In genomic region chr11:33307984-33308383, GRCh38 we compare ENCODE assay signal across 1 cellular context.
TF ChIP-seq lines count a peak whose summit lies in the region.

No MANE protein-coding gene starts in this region.

TF ChIP-seq in SK-N-SH, 30 proteins besides CTCF, POLR2A, EP300 and RAD21 (continued from another document):
- no peak for TF ChIP-seq ZBTB33 (IDR thresholded peaks at IDR 0.05; ENCODE audit: borderline replicate concordance, low read depth)
- TF ChIP-seq MEF2A (IDR thresholded peaks at IDR 0.05; ENCODE audit: borderline replicate concordance, low read depth): no peak
- TF ChIP-seq RXRA (IDR thresholded peaks at IDR 0.05; ENCODE audit: borderline replicate concordance, low read depth): no peak
- TF ChIP-seq TCF12 (IDR thresholded peaks at IDR 0.05): peak; percentile 88
- TF ChIP-seq GABPA (IDR thresholded peaks at IDR 0.05; ENCODE audit: low read depth): no peak
- peak; percentile 90 for TF ChIP-seq PBX3 (IDR thresholded peaks at IDR 0.05)
- TF ChIP-seq FOSL2 (IDR thresholded peaks at IDR 0.05; ENCODE audit: borderline replicate concordance, low read depth): peak; percentile 21; the same call in 1 of the 2 replicates
- TF ChIP-seq POLR2AphosphoS5 (IDR thresholded peaks at IDR 0.05; ENCODE audit: low read depth, low read length): 0 out of 2 replicates have a peak, but pooled peaks have one; percentile 31
- no peak for TF ChIP-seq TAF1 (IDR thresholded peaks at IDR 0.05; ENCODE audit: borderline replicate concordance, low read depth, low read length)
- TF ChIP-seq, protein P1, sequence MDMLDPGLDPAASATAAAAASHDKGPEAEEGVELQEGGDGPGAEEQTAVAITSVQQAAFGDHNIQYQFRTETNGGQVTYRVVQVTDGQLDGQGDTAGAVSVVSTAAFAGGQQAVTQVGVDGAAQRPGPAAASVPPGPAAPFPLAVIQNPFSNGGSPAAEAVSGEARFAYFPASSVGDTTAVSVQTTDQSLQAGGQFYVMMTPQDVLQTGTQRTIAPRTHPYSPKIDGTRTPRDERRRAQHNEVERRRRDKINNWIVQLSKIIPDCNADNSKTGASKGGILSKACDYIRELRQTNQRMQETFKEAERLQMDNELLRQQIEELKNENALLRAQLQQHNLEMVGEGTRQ (IDR thresholded peaks at IDR 0.05; ENCODE audit: borderline replicate concordance, low read depth, low read length): no peak
- TF ChIP-seq, protein P2, sequence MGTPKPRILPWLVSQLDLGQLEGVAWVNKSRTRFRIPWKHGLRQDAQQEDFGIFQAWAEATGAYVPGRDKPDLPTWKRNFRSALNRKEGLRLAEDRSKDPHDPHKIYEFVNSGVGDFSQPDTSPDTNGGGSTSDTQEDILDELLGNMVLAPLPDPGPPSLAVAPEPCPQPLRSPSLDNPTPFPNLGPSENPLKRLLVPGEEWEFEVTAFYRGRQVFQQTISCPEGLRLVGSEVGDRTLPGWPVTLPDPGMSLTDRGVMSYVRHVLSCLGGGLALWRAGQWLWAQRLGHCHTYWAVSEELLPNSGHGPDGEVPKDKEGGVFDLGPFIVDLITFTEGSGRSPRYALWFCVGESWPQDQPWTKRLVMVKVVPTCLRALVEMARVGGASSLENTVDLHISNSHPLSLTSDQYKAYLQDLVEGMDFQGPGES (IDR thresholded peaks at IDR 0.05; ENCODE audit: low read depth, low read length): no peak
- TF ChIP-seq YY1 (IDR thresholded peaks at IDR 0.05; ENCODE audit: low read depth): no peak
- TF ChIP-seq FOXM1 (IDR thresholded peaks at IDR 0.05; ENCODE audit: low read depth): no peak
- TF ChIP-seq NFIC (IDR thresholded peaks at IDR 0.05; ENCODE audit: borderline replicate concordance): no peak
- TF ChIP-seq CHD2 (IDR thresholded peaks at IDR 0.05; ENCODE audit: low read length, partially characterized antibody): peak; percentile 30
- TF ChIP-seq MXI1 (IDR thresholded peaks at IDR 0.05; ENCODE audit: low read depth, low read length): peak; percentile 45; the same call in 1 of the 2 replicates
- TF ChIP-seq SIN3A (IDR thresholded peaks at IDR 0.05; ENCODE audit: borderline replicate concordance, low read depth, low read length): peak; percentile 67; the same call in 1 of the 2 replicates
- no peak for TF ChIP-seq RFX5 (IDR thresholded peaks at IDR 0.05; ENCODE audit: low read length)
- TF ChIP-seq, protein P3, sequence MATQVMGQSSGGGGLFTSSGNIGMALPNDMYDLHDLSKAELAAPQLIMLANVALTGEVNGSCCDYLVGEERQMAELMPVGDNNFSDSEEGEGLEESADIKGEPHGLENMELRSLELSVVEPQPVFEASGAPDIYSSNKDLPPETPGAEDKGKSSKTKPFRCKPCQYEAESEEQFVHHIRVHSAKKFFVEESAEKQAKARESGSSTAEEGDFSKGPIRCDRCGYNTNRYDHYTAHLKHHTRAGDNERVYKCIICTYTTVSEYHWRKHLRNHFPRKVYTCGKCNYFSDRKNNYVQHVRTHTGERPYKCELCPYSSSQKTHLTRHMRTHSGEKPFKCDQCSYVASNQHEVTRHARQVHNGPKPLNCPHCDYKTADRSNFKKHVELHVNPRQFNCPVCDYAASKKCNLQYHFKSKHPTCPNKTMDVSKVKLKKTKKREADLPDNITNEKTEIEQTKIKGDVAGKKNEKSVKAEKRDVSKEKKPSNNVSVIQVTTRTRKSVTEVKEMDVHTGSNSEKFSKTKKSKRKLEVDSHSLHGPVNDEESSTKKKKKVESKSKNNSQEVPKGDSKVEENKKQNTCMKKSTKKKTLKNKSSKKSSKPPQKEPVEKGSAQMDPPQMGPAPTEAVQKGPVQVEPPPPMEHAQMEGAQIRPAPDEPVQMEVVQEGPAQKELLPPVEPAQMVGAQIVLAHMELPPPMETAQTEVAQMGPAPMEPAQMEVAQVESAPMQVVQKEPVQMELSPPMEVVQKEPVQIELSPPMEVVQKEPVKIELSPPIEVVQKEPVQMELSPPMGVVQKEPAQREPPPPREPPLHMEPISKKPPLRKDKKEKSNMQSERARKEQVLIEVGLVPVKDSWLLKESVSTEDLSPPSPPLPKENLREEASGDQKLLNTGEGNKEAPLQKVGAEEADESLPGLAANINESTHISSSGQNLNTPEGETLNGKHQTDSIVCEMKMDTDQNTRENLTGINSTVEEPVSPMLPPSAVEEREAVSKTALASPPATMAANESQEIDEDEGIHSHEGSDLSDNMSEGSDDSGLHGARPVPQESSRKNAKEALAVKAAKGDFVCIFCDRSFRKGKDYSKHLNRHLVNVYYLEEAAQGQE (IDR thresholded peaks at IDR 0.05; ENCODE audit: low read depth, low read length): no peak
- TF ChIP-seq NRF1 (IDR thresholded peaks at IDR 0.05; ENCODE audit: low read depth, low read length): no peak
- no peak for TF ChIP-seq FOXJ3 (CRISPR knock-in tag; IDR thresholded peaks at IDR 0.05)
- TF ChIP-seq MAX (IDR thresholded peaks at IDR 0.05; ENCODE audit: low read depth): no peak
- no peak for TF ChIP-seq SMC3 (IDR thresholded peaks at IDR 0.05; ENCODE audit: low read depth, low read length)
- TF ChIP-seq USF1 (IDR thresholded peaks at IDR 0.05; ENCODE audit: borderline replicate concordance, low read depth): no peak
